In genomic region chr15:67070150-67070549, GRCh38 we compare ENCODE assay signal across 14 cellular contexts. TPM values are rescaled to one million over a fixed set of nuclear protein-coding genes. Genes with fewer than 3 reads are reported as not detected.
A peak's percentile ranks its signal among the peaks of the same experiment; 100 is the strongest.
DNase-seq lines count a peak whose midpoint lies in the region; ATAC-seq, FAIRE-seq and TF ChIP-seq lines count a peak whose summit lies in the region.
"Had no signal": no experiment of that assay in that cellular context is flagged by ENCODE, and none has a peak within 500 bp of the region (broad histone marks: within the 10 kb centered on the region; RNA-seq: fewer than 3 reads in every experiment).

No MANE protein-coding gene starts in this region.

- 71% methylated on average over 5 of the region's 5 CpGs for WGBS in hepatocyte (ENCODE audit: low lambda C conversion rate, missing lambda C conversion rate)

- H3K9ac ChIP-seq in keratinocyte (ENCODE audit: control insufficient read depth, extremely low read depth, insufficient read depth, low read length): peak overlapping the region; percentile 58

- TF ChIP-seq CTCF in AG04449 (IDR thresholded peaks at IDR 0.05; ENCODE audit: insufficient read depth, low read length, missing control alignments): no peak
- no peak for TF ChIP-seq CTCF in CD4-positive, alpha-beta T cell (IDR thresholded peaks at IDR 0.05)
- no peak for TF ChIP-seq CTCF in keratinocyte (optimal IDR thresholded peaks at IDR 0.05 in 1 of 3, IDR thresholded peaks at IDR 0.05 in 1 of 3, conservative IDR thresholded peaks at IDR 0.05 in 1 of 3; ENCODE audit: extremely low read depth in 1 of 3, insufficient read depth in 2 of 3, low read length in 3 of 3)
- TF ChIP-seq CTCF in hepatocyte (IDR thresholded peaks at IDR 0.05; ENCODE audit: poor library complexity): no peak
- TF ChIP-seq CTCF in upper lobe of right lung (IDR thresholded peaks at IDR 0.05): no peak

- POLR2A ChIA-PET in AG04449 (lab: Yijun Ruan, JAX): no interaction called here
- POLR2A ChIA-PET in CD4-positive, alpha-beta T cell (lab: Charles Lee): interaction anchor here (1.0 to 8.4 kb wide), 5 partner anchors 11 to 41 kb away, joined by 3 to 119 read pairs (median 5); no protein-coding TSS in a partner anchor

- H3K4me3 ChIP-seq in AG04449 (ENCODE audit: low read depth, low read length): peak overlapping the region; percentile 15
- peak overlapping the region in 2 of 3 experiments; percentile 18 to 39 for H3K4me3 ChIP-seq in keratinocyte (ENCODE audit: control insufficient read depth in 2 of 3, extremely low read depth in 1 of 3, insufficient read depth in 2 of 3, low read depth in 1 of 3, low read length in 3 of 3)
- no peak overlapping the region for H3K4me3 ChIP-seq in hepatocyte
- H3K4me3 ChIP-seq in upper lobe of right lung: no peak overlapping the region
- H3K4me3 ChIP-seq: smooth muscle cell had no signal

- H3K4me2 ChIP-seq in keratinocyte (ENCODE audit: control insufficient read depth, extremely low read depth, insufficient read depth, low read depth, low read length) (peak overlapping the region; percentile 97), hepatocyte (no peak overlapping the region)

- H3K27me3 Mint-ChIP-seq in CD4-positive, alpha-beta T cell: no peaks in the 10 kb centered on the region
- no peaks in the 10 kb centered on the region for H3K27me3 Mint-ChIP-seq in T-helper 17 cell

- intact Hi-C loops in CD4-positive, alpha-beta T cell (cut with DNase I, micrococcal nuclease): no loop called here
- intact Hi-C loops in upper lobe of right lung (cut with DNase I): no loop called here

- peaks cover 88% of the 10 kb centered on the region for H3K79me2 ChIP-seq in keratinocyte (ENCODE audit: control insufficient read depth, insufficient read depth, low read length)
- H3K79me2 ChIP-seq in hepatocyte: peaks cover 87% of the 10 kb centered on the region

- H4K20me1 ChIP-seq in keratinocyte (ENCODE audit: control insufficient read depth, extremely low read depth, insufficient read depth, low read length): peaks cover 5% of the 10 kb centered on the region
- peaks cover 79% of the 10 kb centered on the region for H4K20me1 ChIP-seq in hepatocyte (ENCODE audit: insufficient read depth, poor library complexity, severe bottlenecking)

- H3K9me3 ChIP-seq in CD4-positive, alpha-beta T cell (ENCODE audit: control insufficient read depth, low read length): no peaks in the 10 kb centered on the region
- H3K9me3 ChIP-seq in T-helper 17 cell (ENCODE audit: control insufficient read depth, low read length, poor library complexity, severe bottlenecking): no peaks in the 10 kb centered on the region
- no peaks in the 10 kb centered on the region for H3K9me3 ChIP-seq in keratinocyte (ENCODE audit: control insufficient read depth, low read depth, low read length)
- H3K9me3 ChIP-seq in hepatocyte (ENCODE audit: low read depth): no peaks in the 10 kb centered on the region
- no peaks in the 10 kb centered on the region for H3K9me3 ChIP-seq in upper lobe of right lung

- CTCF ChIA-PET in AG04449 (lab: Yijun Ruan, JAX): interaction anchor here (2.0 to 3.6 kb wide), 2 partner anchors 10 to 124 kb away, joined by 6 to 30 read pairs; no protein-coding TSS in a partner anchor
- CTCF ChIA-PET in CD4-positive, alpha-beta T cell (lab: Charles Lee): interaction anchor here (2.9 kb wide), 1 partner anchor 11 kb away, joined by 13 read pairs; no protein-coding TSS in a partner anchor

- ATAC-seq in CD4-positive, alpha-beta T cell (ENCODE audit: poor library complexity): no peak
- ATAC-seq in T-helper 17 cell: no peak
- ATAC-seq in upper lobe of right lung: no peak

- H3K4me1 ChIP-seq in keratinocyte (ENCODE audit: control insufficient read depth, extremely low read depth, insufficient read depth, low read length): peaks cover 40% of the 10 kb centered on the region
- H3K4me1 ChIP-seq in hepatocyte (ENCODE audit: insufficient read depth): peaks cover 44% of the 10 kb centered on the region
- peaks cover 50% of the 10 kb centered on the region for H3K4me1 ChIP-seq in upper lobe of right lung

- H3K4me3 Mint-ChIP-seq in CD4-positive, alpha-beta T cell: peak overlapping the region; percentile 46
- H3K4me3 Mint-ChIP-seq in T-helper 17 cell: peak overlapping the region; percentile 1

- H3K27ac Mint-ChIP-seq in CD4-positive, alpha-beta T cell: peak overlapping the region; percentile 92
- H3K27ac Mint-ChIP-seq in T-helper 17 cell: peak overlapping the region; percentile 99

- no peaks in the 10 kb centered on the region for H3K9me3 Mint-ChIP-seq in CD4-positive, alpha-beta T cell

- peaks cover 3% of the 10 kb centered on the region for H3K9me1 ChIP-seq in keratinocyte (ENCODE audit: control insufficient read depth, extremely low read depth, insufficient read depth, low read length)

- H3K9me2 ChIP-seq in hepatocyte (replicated peaks; ENCODE audit: insufficient read depth): no peaks in the 10 kb centered on the region

- DNase-seq in AG04449 (ENCODE audit: low read depth, low spot score) (no peak), T-helper 17 cell (no peak), keratinocyte (ENCODE audit: low read depth, low spot score) (peak; percentile 42), NCI-H1436 (lab: John Stamatoyannopoulos, UW) (no peak), hepatocyte (ENCODE audit: low spot score) (no peak), upper lobe of right lung (no peak)
- no peak for DNase-seq in CD4-positive, alpha-beta T cell
- DNase-seq in stimulated activated CD4-positive, alpha-beta T cell treated with anti-CD3 and anti-CD28 coated beads, Interleukin-4, amount 100 ng/mL, for 1 hour: no peak
- DNase-seq: activated CD4-positive, alpha-beta T cell treated with anti-CD3 and anti-CD28 coated beads, Interleukin-2, amount 50 U/mL, for 48 hours; DMS 273 treated with DMSO at 0.1 percent for 48 hours; Kasumi-1; kidney; NCI-H2081 had no signal

- peaks cover 35% of the 10 kb centered on the region for H3K36me3 Mint-ChIP-seq in CD4-positive, alpha-beta T cell (ENCODE audit: low read depth)
- H3K36me3 Mint-ChIP-seq in T-helper 17 cell (ENCODE audit: low read depth): no peaks in the 10 kb centered on the region

- H3K36me3 ChIP-seq in keratinocyte (ENCODE audit: control insufficient read depth in 2 of 2, extremely low read depth in 1 of 2, insufficient read depth in 2 of 2, low read length in 2 of 2) (peaks cover 3 to 11% of the 10 kb centered on the region in 2 experiments), hepatocyte (replicated peaks; ENCODE audit: insufficient read depth, low read depth) (no peaks in the 10 kb centered on the region), upper lobe of right lung (no peaks in the 10 kb centered on the region)

- H3K4me1 Mint-ChIP-seq in CD4-positive, alpha-beta T cell (ENCODE audit: low read depth): peaks cover 77% of the 10 kb centered on the region
- H3K4me1 Mint-ChIP-seq in T-helper 17 cell: peaks cover 60% of the 10 kb centered on the region

- H3K27me3 ChIP-seq in CD4-positive, alpha-beta T cell (ENCODE audit: control insufficient read depth, insufficient read depth, low read length): no peaks in the 10 kb centered on the region
- no peaks in the 10 kb centered on the region for H3K27me3 ChIP-seq in keratinocyte (ENCODE audit: control insufficient read depth, extremely low read depth, insufficient read depth, low read length)
- no peaks in the 10 kb centered on the region for H3K27me3 ChIP-seq in hepatocyte
- no peaks in the 10 kb centered on the region for H3K27me3 ChIP-seq in upper lobe of right lung

- peak; percentile 13 for FAIRE-seq in keratinocyte (lab: Jason Lieb, UNC)
- FAIRE-seq: kidney had no signal

- no peak overlapping the region for H3K27ac ChIP-seq in CD4-positive, alpha-beta T cell (ENCODE audit: low read depth, low read length)
- H3K27ac ChIP-seq in keratinocyte (ENCODE audit: control insufficient read depth, insufficient read depth, low read length): peak overlapping the region; percentile 91
- no peak overlapping the region for H3K27ac ChIP-seq in hepatocyte
- no peak overlapping the region for H3K27ac ChIP-seq in upper lobe of right lung

- H2AFZ ChIP-seq in keratinocyte (ENCODE audit: control insufficient read depth, low read length): no peak overlapping the region
- no peak overlapping the region for H2AFZ ChIP-seq in hepatocyte

- dilution Hi-C loops in keratinocyte (cut with MboI; ENCODE audit: extremely low pct_ligation_motif_present, low sequenced_read_pairs): no loop called here

RNA-seq across cellular contexts. Expression of gene SMAD3, which starts 4.7 kb away (rescaled TPM):
- total RNA-seq in CD4-positive, alpha-beta T cell: 10 to 100 TPM; 30.0 to 31.0 TPM
- total RNA-seq in T-helper 17 cell: 10 to 100 TPM; 79.8 to 82.9 TPM
- polyA plus RNA-seq in keratinocyte: 30.6 to 52.9 TPM (median 33.7 TPM) in 3 replicates
- 8.1 TPM for polyA plus RNA-seq in keratinocyte (2011; ENCODE audit: low read depth)
- polyA plus RNA-seq in keratinocyte (2011; cell fraction: cytosol; rRNA removed): 23.9 and 26.7 TPM in 2 replicates
- polyA plus RNA-seq in keratinocyte (2011; cell fraction: nucleus; rRNA removed): 74.9 and 76.8 TPM in 2 replicates
- 26.5 and 44.9 TPM in 2 replicates for polyA plus RNA-seq in keratinocyte (2012; ENCODE audit: low replicate concordance)
- 45.4 to 160 TPM (median 47.7 TPM) in 3 replicates for polyA minus RNA-seq in keratinocyte
- 23.8 TPM for polyA minus RNA-seq in keratinocyte (2011; cell fraction: cytosol; rRNA and poly(A)+ RNA removed)
- polyA minus RNA-seq in keratinocyte (2011; cell fraction: nucleus; rRNA and poly(A)+ RNA removed): 30.5 and 55.1 TPM in 2 replicates
- 24.6 and 32.2 TPM in 2 replicates for total RNA-seq in hepatocyte
- 24.7 and 26.5 TPM in 2 replicates for polyA plus RNA-seq in hepatocyte
- 31.6 TPM for total RNA-seq in upper lobe of right lung

Comparison
In these comparisons a context has a peak if more than half of its experiments do, and no peak if none do; other contexts are left out.
1. H3K4me3 ChIP-seq: peak in AG04449 (single experiment) and keratinocyte (2 of 3); none in hepatocyte (single experiment) and upper lobe of right lung (single experiment).